In the genomic region with DNA sequence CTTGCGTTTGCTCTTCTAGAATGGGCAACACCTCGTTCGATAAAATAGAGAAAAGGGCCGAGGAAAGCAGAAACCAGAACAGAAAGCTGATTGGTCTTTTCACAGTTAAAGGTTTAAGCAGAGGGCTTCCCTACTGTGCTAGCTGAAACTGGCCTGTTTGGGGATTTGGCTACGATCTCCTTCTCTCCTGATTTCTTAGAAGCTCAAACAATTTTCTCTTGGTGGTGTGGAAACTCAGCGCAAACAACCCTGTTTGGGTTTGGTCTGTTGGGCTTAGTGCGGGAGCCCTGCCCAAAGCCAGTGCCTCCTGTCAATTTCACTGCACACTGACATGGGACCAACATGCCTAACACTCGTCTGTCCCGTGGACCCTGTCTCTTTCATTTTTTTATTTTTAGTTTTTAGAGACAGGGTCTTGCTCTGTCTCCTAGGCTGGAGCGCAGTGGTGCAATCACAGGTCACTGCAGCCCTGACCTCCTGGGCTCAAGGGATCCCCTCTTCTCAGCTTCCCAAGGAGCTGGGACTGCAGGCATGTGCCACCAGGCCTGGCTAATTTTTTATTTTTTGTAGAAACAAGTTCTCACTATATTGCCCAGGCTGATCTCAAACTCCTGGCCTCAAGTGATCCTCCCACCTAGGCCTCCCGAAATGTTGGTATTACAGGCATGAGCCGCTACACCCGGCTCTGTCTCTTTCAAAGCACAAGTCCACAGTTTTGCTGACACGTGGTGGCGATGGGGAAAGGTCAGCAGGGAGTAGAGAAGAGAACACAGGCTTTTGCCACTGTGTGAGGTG, we compare ENCODE assay signal across 9 cellular contexts. TPM values are rescaled to one million over a fixed set of nuclear protein-coding genes. Genes with fewer than 3 reads are reported as not detected.
DNase-seq lines count a peak whose midpoint lies in the region; ATAC-seq, FAIRE-seq and TF ChIP-seq lines count a peak whose summit lies in the region.
"Had no signal": no experiment of that assay in that cellular context is flagged by ENCODE, and none has a peak within 500 bp of the region (broad histone marks: within the 10 kb centered on the region; RNA-seq: fewer than 3 reads in every experiment).

No MANE protein-coding gene starts in this region.

- dilution Hi-C loops in keratinocyte (cut with MboI; ENCODE audit: extremely low pct_ligation_motif_present, low sequenced_read_pairs), result no loop called here

- H3K9me3 ChIP-seq in AG04450 (ENCODE audit: control insufficient read depth, insufficient read depth, low read length) (no peaks in the 10 kb centered on the region; the same call in 1 of the 2 replicates), adipocyte (ENCODE audit: control insufficient read depth, low read length) (no peaks in the 10 kb centered on the region), keratinocyte (ENCODE audit: control insufficient read depth, low read depth, low read length) (no peaks in the 10 kb centered on the region)
- H3K9me3 ChIP-seq: ascending aorta had no signal

- DNase-seq in AG04450 (ENCODE audit: low read depth, low spot score) (no peak), adipocyte (ENCODE audit: low read depth) (no peak), keratinocyte (ENCODE audit: low read depth, low spot score) (no peak), sciatic nerve (ENCODE audit: low spot score) (no peak), medulla oblongata (ENCODE audit: extremely low spot score) (no peak), kidney glomerular epithelial cell (lab: John Stamatoyannopoulos, UW) (no peak), NCI-H1694 (lab: John Stamatoyannopoulos, UW) (no peak)

- H3K79me2 ChIP-seq in keratinocyte (ENCODE audit: control insufficient read depth, insufficient read depth, low read length), result no peaks in the 10 kb centered on the region

- H3K9me1 ChIP-seq in keratinocyte (ENCODE audit: control insufficient read depth, extremely low read depth, insufficient read depth, low read length), result no peaks in the 10 kb centered on the region

- H3K4me3 ChIP-seq in AG04450 (ENCODE audit: low read depth, low read length) (no peak overlapping the region), adipocyte (ENCODE audit: low read length) (peak overlapping the region; percentile 46), keratinocyte (ENCODE audit: control insufficient read depth in 2 of 3, extremely low read depth in 1 of 3, insufficient read depth in 2 of 3, low read depth in 1 of 3, low read length in 3 of 3) (no peak overlapping the region)
- H3K4me3 ChIP-seq: ascending aorta had no signal

- POLR2A ChIA-PET in AG04450 (lab: Yijun Ruan, JAX), result interaction anchor here (0.7 to 2.8 kb wide), 3 partner anchors 14 to 51 kb away, joined by 3 to 14 read pairs (median 9); a partner anchor contains a TSS

- H3K9ac ChIP-seq in adipocyte (ENCODE audit: low read length) (peak overlapping the region; percentile 44), keratinocyte (ENCODE audit: control insufficient read depth, extremely low read depth, insufficient read depth, low read length) (no peak overlapping the region)

- H3K27me3 ChIP-seq in AG04450 (ENCODE audit: control insufficient read depth, insufficient read depth, low read length) (peaks cover 13% of the 10 kb centered on the region), adipocyte (replicated peaks; ENCODE audit: control insufficient read depth, insufficient read depth, low read length) (peaks cover 6% of the 10 kb centered on the region), keratinocyte (ENCODE audit: control insufficient read depth, extremely low read depth, insufficient read depth, low read length) (no peaks in the 10 kb centered on the region)
- H3K27me3 ChIP-seq: ascending aorta had no signal

- H2AFZ ChIP-seq in keratinocyte (ENCODE audit: control insufficient read depth, low read length), result peak overlapping the region; percentile 41

- peak overlapping the region; percentile 48 for H3K4me2 ChIP-seq in keratinocyte (ENCODE audit: control insufficient read depth, extremely low read depth, insufficient read depth, low read depth, low read length)

- intact Hi-C loops in sciatic nerve (cut with DNase I), result no loop called here

- no peak for TF ChIP-seq CTCF in AG04450 (IDR thresholded peaks at IDR 0.05; ENCODE audit: low read depth, low read length)
- no peak for TF ChIP-seq CTCF in keratinocyte (optimal IDR thresholded peaks at IDR 0.05 in 1 of 3, IDR thresholded peaks at IDR 0.05 in 1 of 3, conservative IDR thresholded peaks at IDR 0.05 in 1 of 3; ENCODE audit: extremely low read depth in 1 of 3, insufficient read depth in 2 of 3, low read length in 3 of 3)

- peaks cover 27% of the 10 kb centered on the region for H3K4me1 ChIP-seq in adipocyte (ENCODE audit: control insufficient read depth, insufficient read depth, low read length)
- H3K4me1 ChIP-seq in keratinocyte (ENCODE audit: control insufficient read depth, extremely low read depth, insufficient read depth, low read length), result peaks cover 6% of the 10 kb centered on the region
- H3K4me1 ChIP-seq: ascending aorta had no signal

- CTCF ChIA-PET in AG04450 (lab: Charles Lee), result interaction anchor here (1.0 to 4.8 kb wide), 2 partner anchors 22 to 25 kb away, joined by 3 to 27 read pairs; no protein-coding TSS in a partner anchor

- ATAC-seq in sciatic nerve (peak; percentile 52), HG02938 (IDR thresholded peaks at IDR 0.05; ENCODE audit: unreplicated experiment) (no peak)

- H4K20me1 ChIP-seq in keratinocyte (ENCODE audit: control insufficient read depth, extremely low read depth, insufficient read depth, low read length), result no peaks in the 10 kb centered on the region

- FAIRE-seq in keratinocyte (lab: Jason Lieb, UNC), result no peak

- H3K27ac ChIP-seq in AG04450 (ENCODE audit: low read depth, low read length), result peak overlapping the region; percentile 57
- H3K27ac ChIP-seq in keratinocyte (ENCODE audit: control insufficient read depth, insufficient read depth, low read length), result no peak overlapping the region

- H3K36me3 ChIP-seq in adipocyte (ENCODE audit: control insufficient read depth, insufficient read depth, low read length, severe bottlenecking), result no peaks in the 10 kb centered on the region
- no peaks in the 10 kb centered on the region for H3K36me3 ChIP-seq in keratinocyte (ENCODE audit: control insufficient read depth in 2 of 2, extremely low read depth in 1 of 2, insufficient read depth in 2 of 2, low read length in 2 of 2)
- H3K36me3 ChIP-seq: ascending aorta had no signal

RNA-seq across cellular contexts. Expression of a gene that starts 16.5 kb away (rescaled TPM):
- 68.6 and 73.5 TPM in 2 replicates for polyA plus RNA-seq in AG04450 (2011; rRNA removed)
- polyA minus RNA-seq in AG04450 (2011; rRNA and poly(A)+ RNA removed), result 31.2 and 36.1 TPM in 2 replicates
- polyA plus RNA-seq in keratinocyte, result 42.7 to 77.9 TPM (median 55.2 TPM) in 3 replicates
- polyA plus RNA-seq in keratinocyte (2011; ENCODE audit: low read depth), result 45.3 TPM
- polyA plus RNA-seq in keratinocyte (2011; cell fraction: cytosol; rRNA removed), result 55.0 and 56.0 TPM in 2 replicates
- 32.1 and 38.4 TPM in 2 replicates for polyA plus RNA-seq in keratinocyte (2011; cell fraction: nucleus; rRNA removed)
- 42.5 and 44.9 TPM in 2 replicates for polyA plus RNA-seq in keratinocyte (2012; ENCODE audit: low replicate concordance)
- polyA minus RNA-seq in keratinocyte, result 11.4 to 26.2 TPM (median 18.2 TPM) in 3 replicates
- 45.1 TPM for polyA minus RNA-seq in keratinocyte (2011; cell fraction: cytosol; rRNA and poly(A)+ RNA removed)
- 12.8 and 14.2 TPM in 2 replicates for polyA minus RNA-seq in keratinocyte (2011; cell fraction: nucleus; rRNA and poly(A)+ RNA removed)
- 37.9 TPM for total RNA-seq in sciatic nerve
